In genomic region chr19:58021541-58022282, GRCh38 we compare ENCODE assay signal across 1 cellular context.
TF ChIP-seq lines count a peak whose summit lies in the region.

No MANE protein-coding gene starts in this region.

TF ChIP-seq in GM12878, 131 proteins besides CTCF, POLR2A, EP300 and RAD21 (continued from another document):
- TF ChIP-seq USF1 (IDR thresholded peaks at IDR 0.05; ENCODE audit: borderline replicate concordance, extremely low read length, insufficient read depth, low read depth, low read length) (no peak), TCF12 (IDR thresholded peaks at IDR 0.05; ENCODE audit: low read depth, low read length) (no peak), NFIC (IDR thresholded peaks at IDR 0.05; ENCODE audit: low read depth, low read length) (no peak), FOXK2 (IDR thresholded peaks at IDR 0.05) (no peak), ESRRA (IDR thresholded peaks at IDR 0.05; ENCODE audit: low read length) (no peak), ZNF207 (IDR thresholded peaks at IDR 0.05; ENCODE audit: borderline replicate concordance) (no peak), ATF3 (IDR thresholded peaks at IDR 0.05; ENCODE audit: borderline replicate concordance, extremely low read depth, low read depth, low read length) (no peak), RCOR1 (conservative IDR thresholded peaks at IDR 0.05; ENCODE audit: low read depth, low read length) (no peak), EZH2 (IDR thresholded peaks at IDR 0.05; ENCODE audit: borderline replicate concordance, control insufficient read depth, low read depth, low read length) (no peak), RBBP5 (conservative IDR thresholded peaks at IDR 0.05) (no peak), ZBED1 (IDR thresholded peaks at IDR 0.05; ENCODE audit: borderline replicate concordance) (no peak), CBX5 (IDR thresholded peaks at IDR 0.05; ENCODE audit: low read depth) (no peak), MYC (IDR thresholded peaks at IDR 0.05; ENCODE audit: insufficient read depth, insufficient read length, insufficient replicate concordance, low read length, severe bottlenecking) (no peak), CBFB (IDR thresholded peaks at IDR 0.05; ENCODE audit: low read depth) (no peak)
TF ChIP-seq in GM12878: peak in this region for 0.
